In the genomic region with DNA sequence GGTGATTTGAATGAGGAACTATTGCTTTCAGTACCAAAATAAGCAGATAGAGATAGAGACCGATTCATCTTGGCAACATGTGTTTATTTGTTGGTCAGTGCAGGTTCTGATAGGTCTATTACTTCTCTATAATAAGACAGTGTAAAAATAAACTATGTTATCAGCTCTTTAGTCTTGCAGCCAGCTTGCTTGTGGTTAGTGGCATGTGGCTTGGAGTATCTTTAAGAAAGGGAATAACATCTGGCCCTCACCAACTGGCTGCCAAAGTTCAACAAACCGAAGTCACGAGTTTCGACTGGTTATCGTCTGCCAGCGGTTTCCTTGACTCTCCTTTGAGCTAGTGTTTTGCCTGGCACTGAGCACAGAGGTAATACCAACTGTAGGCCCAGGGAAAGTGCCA, we compare ENCODE assay signal across 11 cellular contexts.
A peak's percentile ranks its signal among the peaks of the same experiment; 100 is the strongest.
DNase-seq lines count a peak whose midpoint lies in the region; ATAC-seq and TF ChIP-seq lines count a peak whose summit lies in the region.
"Had no signal": no experiment of that assay in that cellular context is flagged by ENCODE, and none has a peak within 500 bp of the region (broad histone marks: within the 10 kb centered on the region; RNA-seq: fewer than 3 reads in every experiment).

No MANE protein-coding gene starts in this region.

- TF ChIP-seq CTCF in endodermal cell (conservative IDR thresholded peaks at IDR 0.05) = no peak
- no peak for TF ChIP-seq CTCF in colonic mucosa (IDR thresholded peaks at IDR 0.05)

- H3K36me3 Mint-ChIP-seq in endodermal cell (ENCODE audit: low read depth) = no peaks in the 10 kb centered on the region

- H3K9me3 Mint-ChIP-seq in endodermal cell = no peaks in the 10 kb centered on the region
- H3K9me3 Mint-ChIP-seq: activated CD4-positive, alpha-beta T cell treated with anti-CD3 and anti-CD28 coated beads, Interleukin-2, amount 10 ng/mL, durations not matched to agents 24 days and 14 days had no signal

- no peaks in the 10 kb centered on the region for H3K27me3 ChIP-seq in endodermal cell (ENCODE audit: control insufficient read depth, insufficient read depth, low read length, poor library complexity, severe bottlenecking)
- no peaks in the 10 kb centered on the region for H3K27me3 ChIP-seq in colonic mucosa

- no peak overlapping the region for H3K9ac ChIP-seq in endodermal cell (ENCODE audit: extremely low read depth, low read length, poor library complexity, severe bottlenecking)
- no peak overlapping the region for H3K9ac ChIP-seq in colonic mucosa (ENCODE audit: low read depth in 2 of 2, low read length in 2 of 2)

- intact Hi-C loops in colonic mucosa (cut with DNase I) = no loop called here

- 97 to 100% methylated on average over 6 of the region's 6 CpGs for WGBS in endodermal cell (ENCODE audit: insufficient coverage in 1 of 2, insufficient read length in 1 of 2), 2 experiments

- no peaks in the 10 kb centered on the region for H3K27me3 Mint-ChIP-seq in endodermal cell (ENCODE audit: insufficient read depth)

- H3K4me1 ChIP-seq in endodermal cell (ENCODE audit: control insufficient read depth, insufficient read depth, low read length) = no peaks in the 10 kb centered on the region
- H3K4me1 ChIP-seq in colonic mucosa = no peaks in the 10 kb centered on the region
- H3K4me1 ChIP-seq: prostate gland had no signal

- H3K9me3 ChIP-seq in endodermal cell (ENCODE audit: control insufficient read depth, low read length) (no peaks in the 10 kb centered on the region), colonic mucosa (no peaks in the 10 kb centered on the region)
- H3K9me3 ChIP-seq: prostate gland had no signal

- no peak overlapping the region for H3K27ac ChIP-seq in endodermal cell (ENCODE audit: low read depth, low read length)
- no peak overlapping the region for H3K27ac ChIP-seq in colonic mucosa
- H3K27ac ChIP-seq: prostate gland had no signal

- H3K4me3 ChIP-seq in Jurkat, Clone E6-1 (ENCODE audit: low read length) = no peak overlapping the region
- H3K4me3 ChIP-seq in endodermal cell (ENCODE audit: low read length) (no peak overlapping the region), colonic mucosa (no peak overlapping the region)
- H3K4me3 ChIP-seq: prostate gland had no signal

- H3K36me3 ChIP-seq in endodermal cell (ENCODE audit: control insufficient read depth, insufficient read depth, low read length) = no peaks in the 10 kb centered on the region
- no peaks in the 10 kb centered on the region for H3K36me3 ChIP-seq in colonic mucosa
- H3K36me3 ChIP-seq: prostate gland had no signal

- no peaks in the 10 kb centered on the region for H3K4me1 Mint-ChIP-seq in endodermal cell

- no peak overlapping the region for H3K27ac Mint-ChIP-seq in endodermal cell
- H3K27ac Mint-ChIP-seq: activated CD4-positive, alpha-beta T cell treated with anti-CD3 and anti-CD28 coated beads, Interleukin-2, amount 10 ng/mL, durations not matched to agents 24 days and 14 days had no signal

- peak; percentile 83 for DNase-seq in Jurkat, Clone E6-1 (ENCODE audit: low read depth, low spot score)
- DNase-seq in endodermal cell (peak; percentile 31), superior temporal gyrus (ENCODE audit: extremely low spot score) (peak; percentile 31), NCI-H526 (lab: John Stamatoyannopoulos, UW) (no peak), HCEC 1CT (no peak), NCI-H2081 (lab: John Stamatoyannopoulos, UW) (no peak), colonic mucosa (no peak)
- DNase-seq: activated CD4-positive, alpha-beta T cell treated with anti-CD3 and anti-CD28 coated beads, Interleukin-2, amount 10 ng/mL, durations not matched to agents 24 days and 14 days; NCI-H524 treated with DMSO at 0.1 percent for 48 hours had no signal

- no peak overlapping the region for H3K4me3 Mint-ChIP-seq in endodermal cell
- H3K4me3 Mint-ChIP-seq: activated CD4-positive, alpha-beta T cell treated with anti-CD3 and anti-CD28 coated beads, Interleukin-2, amount 10 ng/mL, durations not matched to agents 24 days and 14 days had no signal

- ATAC-seq in GM21381 (IDR thresholded peaks at IDR 0.05; ENCODE audit: unreplicated experiment) = peak; percentile 40

Comparison
In these comparisons a context has a peak if more than half of its experiments do, and no peak if none do; other contexts are left out.
1. DNase-seq: peak in Jurkat, Clone E6-1 (single experiment), endodermal cell (single experiment) and superior temporal gyrus (single experiment); none in NCI-H526 (0 of 2), HCEC 1CT (single experiment), NCI-H2081 (0 of 2) and colonic mucosa (single experiment).